ENCODE assay signal across 4 cellular contexts in genomic region chr1:5298376-5298775, GRCh38.
"Had no signal": no experiment of that assay in that cellular context is flagged by ENCODE, and none has a peak within 500 bp of the region (broad histone marks: within the 10 kb centered on the region; RNA-seq: fewer than 3 reads in every experiment).

No MANE protein-coding gene starts in this region.

- ATAC-seq: GM23338 had no signal

- H3K27ac Mint-ChIP-seq: GM23338, H9 had no signal

- DNase-seq: H9, HCEC 1CT, IMR-90 had no signal

- H3K4me3 Mint-ChIP-seq: GM23338, H9 had no signal
